In the genomic region with DNA sequence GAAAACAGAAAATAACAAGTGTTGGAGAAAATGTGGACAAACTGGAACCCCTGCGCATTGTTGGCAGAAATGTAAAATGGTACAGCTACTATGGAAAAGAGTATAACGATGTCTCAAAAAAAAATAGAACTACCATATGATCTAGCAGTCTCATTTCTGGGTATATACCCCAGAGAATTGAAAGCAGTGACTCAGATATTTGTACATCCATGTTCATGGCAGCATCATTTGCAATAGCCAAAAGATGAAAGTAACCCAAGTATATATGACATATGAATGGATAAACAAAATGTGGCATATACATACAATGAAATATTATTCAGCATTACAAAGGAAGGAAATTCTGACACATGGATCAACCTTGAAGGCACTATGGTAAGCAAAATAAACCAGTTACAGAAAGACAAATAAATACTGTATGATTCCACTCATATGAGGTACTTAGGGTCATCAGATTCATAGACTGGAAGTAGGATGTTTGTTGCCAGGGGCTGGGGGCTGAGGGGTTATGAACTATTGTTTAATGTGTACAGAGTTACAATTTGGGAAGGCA, we compare ENCODE assay signal across 26 cellular contexts.
"Had no signal": no experiment of that assay in that cellular context is flagged by ENCODE, and none has a peak within 500 bp of the region (broad histone marks: within the 10 kb centered on the region; RNA-seq: fewer than 3 reads in every experiment).

No MANE protein-coding gene starts in this region.

- FAIRE-seq: colon, frontal cortex, kidney had no signal

- H3K4me3 Mint-ChIP-seq: memory B cell; mesothelial cell of epicardium; naive thymus-derived CD4-positive, alpha-beta T cell; nephron; stimulated activated memory B cell treated with anti-CD40 and anti-IgM and Interleukin-4, amounts not matched to agents 10 μg/mL and 1 μg/mL and 100 μg/mL, for 72 hours had no signal

- H3K9me3 Mint-ChIP-seq: memory B cell; mesothelial cell of epicardium; naive thymus-derived CD4-positive, alpha-beta T cell; nephron; stimulated activated memory B cell treated with anti-CD40 and anti-IgM and Interleukin-4, amounts not matched to agents 10 μg/mL and 1 μg/mL and 100 μg/mL, for 72 hours had no signal

- H3K4me3 ChIP-seq: esophagus squamous epithelium, lung, prostate gland, skin epidermis, spleen, testis, tibial artery, upper lobe of left lung, uterus had no signal

- H3K9me3 ChIP-seq: esophagus squamous epithelium, prostate gland, spleen, testis, tibial artery, upper lobe of left lung, uterus had no signal

- H3K27me3 ChIP-seq: testis had no signal

- DNase-seq: effector CD8-positive, alpha-beta T cell; erythroblast; esophagus squamous epithelium; head of caudate nucleus; kidney; naive thymus-derived CD4-positive, alpha-beta T cell; nucleus accumbens; right cardiac atrium; spleen; stimulated activated CD4-positive, alpha-beta T cell treated with anti-CD3 and anti-CD28 coated beads, Interleukin-4, amount 100 ng/mL, for 4 hours; stimulated activated naive CD8-positive, alpha-beta T cell treated with anti-CD3 and anti-CD28 coated beads, Interleukin-15, Interleukin-2, amounts not matched to agents 100 U/mL and 50 U/mL, for 24 hours; substantia nigra; testis; tibial artery; upper lobe of left lung; uterus had no signal

- H3K36me3 ChIP-seq: esophagus squamous epithelium, prostate gland, spleen, tibial artery, upper lobe of left lung, uterus had no signal

- H3K27ac Mint-ChIP-seq: memory B cell; mesothelial cell of epicardium; nephron; stimulated activated memory B cell treated with anti-CD40 and anti-IgM and Interleukin-4, amounts not matched to agents 10 μg/mL and 1 μg/mL and 100 μg/mL, for 72 hours had no signal

- H3K36me3 Mint-ChIP-seq: memory B cell; mesothelial cell of epicardium; naive thymus-derived CD4-positive, alpha-beta T cell; stimulated activated memory B cell treated with anti-CD40 and anti-IgM and Interleukin-4, amounts not matched to agents 10 μg/mL and 1 μg/mL and 100 μg/mL, for 72 hours had no signal

- ATAC-seq: left lobe of liver; naive thymus-derived CD4-positive, alpha-beta T cell; right cardiac atrium; stimulated activated memory B cell treated with anti-CD40 and anti-IgM and Interleukin-4, amounts not matched to agents 10 μg/mL and 1 μg/mL and 100 μg/mL, for 72 hours; stimulated activated naive CD8-positive, alpha-beta T cell treated with anti-CD3 and anti-CD28 coated beads, Interleukin-15, Interleukin-2, amounts not matched to agents 100 U/mL and 50 U/mL, for 24 hours had no signal

- H3K27ac ChIP-seq: esophagus squamous epithelium, prostate gland, skin epidermis, spleen, testis, tibial artery, upper lobe of left lung, uterus had no signal
